ENCODE assay signal across 12 cellular contexts in the genomic region with DNA sequence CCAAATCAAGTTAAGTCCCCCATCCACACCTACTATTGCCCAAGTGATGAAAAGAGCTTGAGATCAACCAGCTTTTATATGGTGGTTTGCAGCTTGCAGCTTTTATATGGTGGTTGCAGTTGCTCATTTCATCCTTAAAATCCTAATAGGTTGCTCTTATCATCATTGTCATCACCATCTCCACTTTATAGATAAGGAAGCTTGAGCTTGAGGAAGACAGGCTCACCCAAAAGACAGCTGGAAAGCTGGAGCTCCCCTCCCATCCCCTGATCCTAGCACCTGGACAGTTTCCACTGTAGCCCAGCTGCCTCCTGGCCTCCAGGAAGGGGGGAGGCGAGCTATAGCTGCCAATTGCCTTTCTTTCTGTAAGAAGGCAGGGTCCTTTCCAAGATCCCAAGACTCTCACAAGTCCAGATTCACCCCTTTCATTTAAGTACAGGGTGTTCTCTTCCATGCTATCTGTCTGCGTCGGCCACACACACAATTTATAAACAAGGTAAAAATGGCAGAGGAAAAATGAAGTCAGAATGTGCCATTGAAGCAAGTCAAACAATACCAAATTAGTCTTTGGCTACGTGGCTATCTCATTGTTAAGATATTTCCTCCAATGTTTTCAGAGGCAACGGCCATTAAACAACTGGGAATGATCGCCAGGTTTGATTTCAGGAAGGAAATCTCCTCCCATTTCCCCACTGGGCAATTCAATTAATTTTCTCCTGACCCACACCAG.
A peak's percentile ranks its signal among the peaks of the same experiment; 100 is the strongest.
DNase-seq lines count a peak whose midpoint lies in the region; ATAC-seq and TF ChIP-seq lines count a peak whose summit lies in the region.
"Had no signal": no experiment of that assay in that cellular context is flagged by ENCODE, and none has a peak within 500 bp of the region (broad histone marks: within the 10 kb centered on the region; RNA-seq: fewer than 3 reads in every experiment).

No MANE protein-coding gene starts in this region.

- POLR2A ChIA-PET in CD8-positive, alpha-beta memory T cell (lab: Charles Lee): no interaction called here

- peaks cover 0 to 1% of the 10 kb centered on the region in 2 donors for H3K27me3 Mint-ChIP-seq in CD8-positive, alpha-beta memory T cell
- no peaks in the 10 kb centered on the region for H3K27me3 Mint-ChIP-seq in activated T-cell treated with anti-CD3 and anti-CD28 coated beads, Interleukin-2, amount 50 U/mL, for 24 hours

- CTCF ChIA-PET in CD8-positive, alpha-beta memory T cell (lab: Charles Lee): interaction anchor here (0.9 to 2.5 kb wide), 4 partner anchors 21 to 164 kb away, joined by 3 to 12 read pairs (median 3); no protein-coding TSS in a partner anchor

- H3K9ac ChIP-seq in rectal smooth muscle tissue (ENCODE audit: low read length): no peak overlapping the region

- no peak overlapping the region for H3K4me3 ChIP-seq in CD8-positive, alpha-beta memory T cell (ENCODE audit: low read length)
- H3K4me3 ChIP-seq in rectal smooth muscle tissue (ENCODE audit: low read length) (no peak overlapping the region), HAP-1 (no peak overlapping the region)
- H3K4me3 ChIP-seq: hepatocyte had no signal

- in situ Hi-C loops in HAP-1 (cut with MboI; ENCODE audit: low sequenced_read_pairs): no loop called here

- no peaks in the 10 kb centered on the region for H3K9me3 ChIP-seq in CD8-positive, alpha-beta memory T cell (ENCODE audit: low read length)
- no peaks in the 10 kb centered on the region for H3K9me3 ChIP-seq in HAP-1

- TF ChIP-seq CTCF in VCaP (conservative IDR thresholded peaks at IDR 0.05): no peak

- peaks cover 0 to 61% (median 1%) of the 10 kb centered on the region in 3 donors for H3K36me3 Mint-ChIP-seq in CD8-positive, alpha-beta memory T cell
- H3K36me3 Mint-ChIP-seq in activated T-cell treated with anti-CD3 and anti-CD28 coated beads, Interleukin-2, amount 50 U/mL, for 24 hours (ENCODE audit: low read depth): no peaks in the 10 kb centered on the region

- H3K27me3 ChIP-seq in CD8-positive, alpha-beta memory T cell (ENCODE audit: insufficient read depth, low read length, poor library complexity, severe bottlenecking): no peaks in the 10 kb centered on the region
- H3K27me3 ChIP-seq in rectal smooth muscle tissue (ENCODE audit: control insufficient read depth, insufficient read depth, low read length) (no peaks in the 10 kb centered on the region), HAP-1 (ENCODE audit: low read depth) (no peaks in the 10 kb centered on the region)
- H3K27me3 ChIP-seq: hepatocyte had no signal

- H3K36me3 ChIP-seq in CD8-positive, alpha-beta memory T cell (ENCODE audit: insufficient read depth, low read length): no peaks in the 10 kb centered on the region
- H3K36me3 ChIP-seq in rectal smooth muscle tissue (ENCODE audit: control insufficient read depth, insufficient read depth, low read length) (no peaks in the 10 kb centered on the region), HAP-1 (replicated peaks) (no peaks in the 10 kb centered on the region)

- H3K4me3 Mint-ChIP-seq in CD8-positive, alpha-beta memory T cell: peak overlapping the region in 1 of 7 donors; percentile 44
- no peak overlapping the region for H3K4me3 Mint-ChIP-seq in activated T-cell treated with anti-CD3 and anti-CD28 coated beads, Interleukin-2, amount 50 U/mL, for 24 hours

- peaks cover 5% of the 10 kb centered on the region for H3K4me1 ChIP-seq in CD8-positive, alpha-beta memory T cell (ENCODE audit: insufficient read depth, low read length)
- H3K4me1 ChIP-seq in rectal smooth muscle tissue (ENCODE audit: control insufficient read depth, insufficient read depth, low read length) (no peaks in the 10 kb centered on the region), HAP-1 (peaks cover 10% of the 10 kb centered on the region)

- ATAC-seq in left cardiac atrium: peak; percentile 11 to 66

- H3K4me1 Mint-ChIP-seq in CD8-positive, alpha-beta memory T cell: peaks cover 20 to 37% (median 32%) of the 10 kb centered on the region in 3 donors
- H3K4me1 Mint-ChIP-seq in activated T-cell treated with anti-CD3 and anti-CD28 coated beads, Interleukin-2, amount 50 U/mL, for 24 hours (ENCODE audit: low read depth): peaks cover 25% of the 10 kb centered on the region

- intact Hi-C loops in left cardiac atrium (cut with DNase I): no loop called here

- H3K9me3 Mint-ChIP-seq in CD8-positive, alpha-beta memory T cell: no peaks in the 10 kb centered on the region
- no peaks in the 10 kb centered on the region for H3K9me3 Mint-ChIP-seq in activated T-cell treated with anti-CD3 and anti-CD28 coated beads, Interleukin-2, amount 50 U/mL, for 24 hours

- peak overlapping the region in 6 of 8 donors; percentile 13 to 81 (median 40) for H3K27ac Mint-ChIP-seq in CD8-positive, alpha-beta memory T cell
- H3K27ac Mint-ChIP-seq in activated T-cell treated with anti-CD3 and anti-CD28 coated beads, Interleukin-2, amount 50 U/mL, for 24 hours: no peak overlapping the region

- H3K27ac ChIP-seq in CD8-positive, alpha-beta memory T cell (ENCODE audit: low read depth, low read length): no peak overlapping the region
- H3K27ac ChIP-seq in VCaP: peak overlapping the region; percentile 95
- peak overlapping the region; percentile 25 for H3K27ac ChIP-seq in rectal smooth muscle tissue (ENCODE audit: low read depth, low read length)
- H3K27ac ChIP-seq: hepatocyte had no signal

- DNase-seq in CD8-positive, alpha-beta memory T cell: no peak
- DNase-seq in left cardiac atrium (peak; percentile 75), NCI-H2171 (lab: John Stamatoyannopoulos, UW) (no peak), NOMO-1 treated with dmso at 0.1 percent for 144 hours (lab: John Stamatoyannopoulos, UW; ENCODE audit: unreplicated experiment) (no peak), HAP-1 (ENCODE audit: low spot score in 2 of 2) (no peak)
- DNase-seq in activated T-cell treated with anti-CD3 and anti-CD28 coated beads, Interleukin-2, amount 50 U/mL, for 24 hours: no peak
- DNase-seq: activated T-cell treated with anti-CD3 and anti-CD28 coated beads for 4 hours; cerebellar nuclear complex; stimulated activated CD4-positive, alpha-beta T cell treated with anti-CD3 and anti-CD28 coated beads, Interleukin-4, amount 100 ng/mL, for 1 hour had no signal
